1 cellular context compared by ENCODE assay signal in the genomic region with DNA sequence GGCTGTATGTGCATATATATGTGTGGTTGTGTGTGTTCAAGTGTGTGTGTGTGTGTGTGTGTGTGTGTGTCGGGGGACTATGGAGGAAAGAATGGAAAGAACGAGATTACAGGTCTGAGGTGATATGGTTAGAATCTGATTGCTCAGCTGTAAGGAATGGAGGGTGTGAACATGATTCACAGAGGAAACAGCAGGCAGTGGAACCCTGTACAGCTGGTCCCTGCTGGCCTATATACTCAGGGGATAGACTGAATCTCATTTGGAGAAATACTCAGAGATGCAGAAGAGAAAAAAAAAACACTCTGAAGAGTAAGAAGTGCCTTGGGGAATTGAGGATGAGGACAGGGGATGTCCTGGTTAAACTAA.
TF ChIP-seq lines count a peak whose summit lies in the region.

No MANE protein-coding gene starts in this region.

TF ChIP-seq in GM23338, 12 proteins besides CTCF, POLR2A, EP300 and RAD21 (continued from another document):
- TF ChIP-seq, protein P1, sequence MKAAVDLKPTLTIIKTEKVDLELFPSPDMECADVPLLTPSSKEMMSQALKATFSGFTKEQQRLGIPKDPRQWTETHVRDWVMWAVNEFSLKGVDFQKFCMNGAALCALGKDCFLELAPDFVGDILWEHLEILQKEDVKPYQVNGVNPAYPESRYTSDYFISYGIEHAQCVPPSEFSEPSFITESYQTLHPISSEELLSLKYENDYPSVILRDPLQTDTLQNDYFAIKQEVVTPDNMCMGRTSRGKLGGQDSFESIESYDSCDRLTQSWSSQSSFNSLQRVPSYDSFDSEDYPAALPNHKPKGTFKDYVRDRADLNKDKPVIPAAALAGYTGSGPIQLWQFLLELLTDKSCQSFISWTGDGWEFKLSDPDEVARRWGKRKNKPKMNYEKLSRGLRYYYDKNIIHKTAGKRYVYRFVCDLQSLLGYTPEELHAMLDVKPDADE (IDR thresholded peaks at IDR 0.05), result no peak
- TF ChIP-seq ZNF331 (CRISPR knock-in tag; IDR thresholded peaks at IDR 0.05; ENCODE audit: low read depth), result no peak
